ENCODE assay signal across 1 cellular context in the genomic region with DNA sequence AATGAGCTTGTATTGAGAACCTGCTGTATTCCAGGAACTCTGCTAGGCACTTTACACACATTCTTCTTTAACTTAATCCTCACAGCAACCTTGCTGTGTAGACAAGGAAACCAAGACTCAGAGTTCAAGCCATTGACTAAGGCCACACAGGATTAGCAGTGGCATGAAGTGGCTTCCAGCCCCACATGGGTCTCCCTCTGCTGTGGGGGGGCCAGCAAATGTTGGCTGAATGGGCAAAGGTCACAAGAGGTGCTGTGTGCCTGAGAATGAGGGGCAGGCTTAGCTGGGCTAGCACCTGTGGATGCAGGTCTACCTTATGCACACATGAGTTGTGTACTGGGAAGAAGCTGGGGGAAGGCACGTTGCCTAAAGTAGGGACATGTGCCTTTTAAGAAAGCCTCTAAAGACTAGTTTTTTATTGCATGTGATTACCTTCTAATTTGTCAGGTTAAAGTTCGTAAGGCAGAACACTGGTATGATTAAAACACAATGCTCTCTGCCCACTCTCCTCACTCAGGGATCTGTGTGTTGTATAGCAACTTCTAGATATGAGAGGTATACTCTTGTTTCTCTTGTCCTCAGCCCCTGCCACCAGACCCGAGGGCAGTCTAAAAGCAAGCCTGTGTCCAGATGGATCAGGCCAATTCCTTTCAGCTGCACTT.
TF ChIP-seq lines count a peak whose summit lies in the region.

No MANE protein-coding gene starts in this region.

TF ChIP-seq in SK-N-SH, 30 proteins besides CTCF, POLR2A, EP300 and RAD21:
- TF ChIP-seq FOXM1 (IDR thresholded peaks at IDR 0.05; ENCODE audit: low read depth) (no peak), JUND (IDR thresholded peaks at IDR 0.05) (no peak), RCOR1 (IDR thresholded peaks at IDR 0.05; ENCODE audit: low read length) (no peak)
TF ChIP-seq in SK-N-SH: peak in this region for 0.
